8 cellular contexts compared by ENCODE assay signal in the genomic region with DNA sequence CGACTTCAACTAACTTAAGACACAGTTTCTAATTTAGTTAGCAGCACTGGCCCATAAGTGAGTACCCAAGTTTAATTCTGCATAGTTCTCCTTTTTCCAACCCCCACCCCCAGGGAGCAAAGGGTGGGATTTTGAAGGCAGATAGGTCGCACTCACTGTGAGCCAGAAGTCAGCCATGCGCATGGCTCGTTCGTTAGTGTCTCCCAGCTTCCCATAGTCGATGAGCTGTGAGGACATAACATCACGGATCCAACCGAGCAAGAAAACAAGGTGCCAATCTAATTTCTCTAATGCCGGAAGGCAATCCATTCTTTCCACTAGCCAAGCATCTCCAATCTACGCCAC. TPM values are rescaled to one million over a fixed set of nuclear protein-coding genes. Genes with fewer than 3 reads are reported as not detected.
DNase-seq lines count a peak whose midpoint lies in the region; ATAC-seq and TF ChIP-seq lines count a peak whose summit lies in the region.

No MANE protein-coding gene starts in this region.

- H3K27me3 Mint-ChIP-seq in activated naive CD8-positive, alpha-beta T cell = no peaks in the 10 kb centered on the region
- peaks cover 5 to 11% (median 10%) of the 10 kb centered on the region in 3 donors for H3K27me3 Mint-ChIP-seq in immature natural killer cell (ENCODE audit: low read depth in 3 of 3)

- H3K4me1 Mint-ChIP-seq in activated naive CD8-positive, alpha-beta T cell (ENCODE audit: low read depth) = peaks cover 28% of the 10 kb centered on the region
- peaks cover 26 to 32% of the 10 kb centered on the region in 2 donors for H3K4me1 Mint-ChIP-seq in immature natural killer cell

- no peak for TF ChIP-seq POLR2A in erythroblast (IDR thresholded peaks at IDR 0.05; ENCODE audit: low read length)

- H3K9me3 Mint-ChIP-seq in activated naive CD8-positive, alpha-beta T cell (ENCODE audit: low read depth) = no peaks in the 10 kb centered on the region
- H3K9me3 Mint-ChIP-seq in immature natural killer cell = no peaks in the 10 kb centered on the region

- ATAC-seq in HG03039 (IDR thresholded peaks at IDR 0.05; ENCODE audit: unreplicated experiment) = peak; percentile 8

- no peaks in the 10 kb centered on the region for H3K9me3 ChIP-seq in subcutaneous abdominal adipose tissue (ENCODE audit: control insufficient read depth in 5 of 5, low read length in 5 of 5)

- H3K36me3 Mint-ChIP-seq in activated naive CD8-positive, alpha-beta T cell = peaks cover 17% of the 10 kb centered on the region
- peaks cover 0 to 5% (median 0%) of the 10 kb centered on the region in 3 donors for H3K36me3 Mint-ChIP-seq in immature natural killer cell

- peak overlapping the region; percentile 8 to 95 (median 83) for H3K9ac ChIP-seq in subcutaneous abdominal adipose tissue (ENCODE audit: low read length in 5 of 5)

- peak; percentile 9 for DNase-seq in Daoy (ENCODE audit: low read depth)
- no peak for DNase-seq in immature natural killer cell
- no peak for DNase-seq in NCI-H446 (lab: John Stamatoyannopoulos, UW)
- DNase-seq in erythroblast (lab: John Stamatoyannopoulos, UW) = no peak
- no peak for DNase-seq in NCI-H2171 treated with DMSO at 0.1 percent for 48 hours (lab: John Stamatoyannopoulos, UW)

- H3K27me3 ChIP-seq in subcutaneous abdominal adipose tissue (ENCODE audit: control insufficient read depth in 5 of 5, insufficient read depth in 4 of 5, low read length in 5 of 5) = no peaks in the 10 kb centered on the region

- peak overlapping the region; percentile 100 for H3K27ac Mint-ChIP-seq in activated naive CD8-positive, alpha-beta T cell
- H3K27ac Mint-ChIP-seq in immature natural killer cell = peak overlapping the region; percentile 89 to 99 (median 98)

- H3K4me1 ChIP-seq in subcutaneous abdominal adipose tissue (ENCODE audit: control insufficient read depth in 5 of 5, insufficient read depth in 5 of 5, low read length in 5 of 5) = peaks cover 4 to 30% (median 23%) of the 10 kb centered on the region in 5 donors

- H3K4me3 ChIP-seq in subcutaneous abdominal adipose tissue (ENCODE audit: low read depth in 1 of 5, low read length in 5 of 5) = peak overlapping the region; percentile 80 to 97 (median 93)

- H3K36me3 ChIP-seq in subcutaneous abdominal adipose tissue (ENCODE audit: control insufficient read depth in 5 of 5, insufficient read depth in 5 of 5, low read length in 5 of 5) = peaks cover 0 to 9% (median 4%) of the 10 kb centered on the region in 5 donors

- H3K4me3 Mint-ChIP-seq in activated naive CD8-positive, alpha-beta T cell = peak overlapping the region; percentile 99
- H3K4me3 Mint-ChIP-seq in immature natural killer cell = peak overlapping the region; percentile 97 to 99 (median 98)

- H3K27ac ChIP-seq in subcutaneous abdominal adipose tissue (ENCODE audit: low read depth, low read length) = peak overlapping the region; percentile 86

RNA-seq across cellular contexts. Expression of a gene that starts 0.6 kb away (rescaled TPM):
- 95.5 and 120 TPM in 2 replicates for total RNA-seq in Daoy (2014; rRNA removed; shearing (Covaris generic))
- 10 to 100 TPM in 2 of 3 donors, 1 to 10 TPM in 1; 4.6 to 17.0 (median 13.7) TPM for polyA plus RNA-seq in immature natural killer cell

RNA-seq across cellular contexts. Expression of a gene that starts 27.0 kb away (rescaled TPM):
- 0.74 and 1.3 TPM in 2 replicates for total RNA-seq in Daoy (2014; rRNA removed; shearing (Covaris generic))
- polyA plus RNA-seq in immature natural killer cell = under 1 TPM in 2 of 3 donors, not detected in 1; 0.10 to 0.11 TPM
